1 cellular context compared by ENCODE assay signal in the genomic region with DNA sequence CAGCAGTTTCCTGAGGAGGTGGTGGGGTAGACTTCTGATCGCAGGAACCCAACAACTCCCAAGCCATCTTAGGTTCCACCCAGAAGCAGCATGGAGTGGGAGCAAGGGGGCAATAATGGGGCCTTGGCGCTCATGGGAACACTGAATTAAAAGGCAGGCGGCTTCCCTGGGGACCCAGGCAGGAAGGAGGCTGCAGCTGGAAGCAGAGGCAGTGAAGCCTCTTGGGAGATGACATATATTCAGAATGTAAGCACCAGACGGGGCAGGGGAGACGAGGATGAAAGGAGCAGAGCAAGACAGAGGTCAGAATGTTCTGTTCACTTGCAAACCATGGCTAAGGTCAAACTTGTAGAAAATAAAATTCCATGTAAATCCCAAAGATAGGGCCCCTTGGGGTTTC.
TF ChIP-seq lines count a peak whose summit lies in the region.

No MANE protein-coding gene starts in this region.

TF ChIP-seq in HCT116, 20 proteins besides CTCF, POLR2A, EP300 and RAD21:
- TF ChIP-seq, protein P1, sequence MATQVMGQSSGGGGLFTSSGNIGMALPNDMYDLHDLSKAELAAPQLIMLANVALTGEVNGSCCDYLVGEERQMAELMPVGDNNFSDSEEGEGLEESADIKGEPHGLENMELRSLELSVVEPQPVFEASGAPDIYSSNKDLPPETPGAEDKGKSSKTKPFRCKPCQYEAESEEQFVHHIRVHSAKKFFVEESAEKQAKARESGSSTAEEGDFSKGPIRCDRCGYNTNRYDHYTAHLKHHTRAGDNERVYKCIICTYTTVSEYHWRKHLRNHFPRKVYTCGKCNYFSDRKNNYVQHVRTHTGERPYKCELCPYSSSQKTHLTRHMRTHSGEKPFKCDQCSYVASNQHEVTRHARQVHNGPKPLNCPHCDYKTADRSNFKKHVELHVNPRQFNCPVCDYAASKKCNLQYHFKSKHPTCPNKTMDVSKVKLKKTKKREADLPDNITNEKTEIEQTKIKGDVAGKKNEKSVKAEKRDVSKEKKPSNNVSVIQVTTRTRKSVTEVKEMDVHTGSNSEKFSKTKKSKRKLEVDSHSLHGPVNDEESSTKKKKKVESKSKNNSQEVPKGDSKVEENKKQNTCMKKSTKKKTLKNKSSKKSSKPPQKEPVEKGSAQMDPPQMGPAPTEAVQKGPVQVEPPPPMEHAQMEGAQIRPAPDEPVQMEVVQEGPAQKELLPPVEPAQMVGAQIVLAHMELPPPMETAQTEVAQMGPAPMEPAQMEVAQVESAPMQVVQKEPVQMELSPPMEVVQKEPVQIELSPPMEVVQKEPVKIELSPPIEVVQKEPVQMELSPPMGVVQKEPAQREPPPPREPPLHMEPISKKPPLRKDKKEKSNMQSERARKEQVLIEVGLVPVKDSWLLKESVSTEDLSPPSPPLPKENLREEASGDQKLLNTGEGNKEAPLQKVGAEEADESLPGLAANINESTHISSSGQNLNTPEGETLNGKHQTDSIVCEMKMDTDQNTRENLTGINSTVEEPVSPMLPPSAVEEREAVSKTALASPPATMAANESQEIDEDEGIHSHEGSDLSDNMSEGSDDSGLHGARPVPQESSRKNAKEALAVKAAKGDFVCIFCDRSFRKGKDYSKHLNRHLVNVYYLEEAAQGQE (IDR thresholded peaks at IDR 0.05; ENCODE audit: low read depth) = no peak
- TF ChIP-seq TCF7L2 (IDR thresholded peaks at IDR 0.05; ENCODE audit: borderline replicate concordance, extremely low read depth, insufficient read depth, insufficient read length) (no peak), EGR1 (IDR thresholded peaks at IDR 0.05; ENCODE audit: low read depth) (no peak), EZH2phosphoT487 (IDR thresholded peaks at IDR 0.05; ENCODE audit: borderline replicate concordance) (no peak), FOSL1 (IDR thresholded peaks at IDR 0.05; ENCODE audit: low read depth) (no peak), ELF1 (IDR thresholded peaks at IDR 0.05; ENCODE audit: borderline replicate concordance, low read depth) (no peak), CEBPB (IDR thresholded peaks at IDR 0.05; ENCODE audit: low read depth) (no peak)
- TF ChIP-seq, protein P2, sequence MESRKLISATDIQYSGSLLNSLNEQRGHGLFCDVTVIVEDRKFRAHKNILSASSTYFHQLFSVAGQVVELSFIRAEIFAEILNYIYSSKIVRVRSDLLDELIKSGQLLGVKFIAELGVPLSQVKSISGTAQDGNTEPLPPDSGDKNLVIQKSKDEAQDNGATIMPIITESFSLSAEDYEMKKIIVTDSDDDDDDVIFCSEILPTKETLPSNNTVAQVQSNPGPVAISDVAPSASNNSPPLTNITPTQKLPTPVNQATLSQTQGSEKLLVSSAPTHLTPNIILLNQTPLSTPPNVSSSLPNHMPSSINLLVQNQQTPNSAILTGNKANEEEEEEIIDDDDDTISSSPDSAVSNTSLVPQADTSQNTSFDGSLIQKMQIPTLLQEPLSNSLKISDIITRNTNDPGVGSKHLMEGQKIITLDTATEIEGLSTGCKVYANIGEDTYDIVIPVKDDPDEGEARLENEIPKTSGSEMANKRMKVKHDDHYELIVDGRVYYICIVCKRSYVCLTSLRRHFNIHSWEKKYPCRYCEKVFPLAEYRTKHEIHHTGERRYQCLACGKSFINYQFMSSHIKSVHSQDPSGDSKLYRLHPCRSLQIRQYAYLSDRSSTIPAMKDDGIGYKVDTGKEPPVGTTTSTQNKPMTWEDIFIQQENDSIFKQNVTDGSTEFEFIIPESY (IDR thresholded peaks at IDR 0.05; ENCODE audit: extremely low read depth, insufficient replicate concordance, low read length) = no peak
